In the genomic region with DNA sequence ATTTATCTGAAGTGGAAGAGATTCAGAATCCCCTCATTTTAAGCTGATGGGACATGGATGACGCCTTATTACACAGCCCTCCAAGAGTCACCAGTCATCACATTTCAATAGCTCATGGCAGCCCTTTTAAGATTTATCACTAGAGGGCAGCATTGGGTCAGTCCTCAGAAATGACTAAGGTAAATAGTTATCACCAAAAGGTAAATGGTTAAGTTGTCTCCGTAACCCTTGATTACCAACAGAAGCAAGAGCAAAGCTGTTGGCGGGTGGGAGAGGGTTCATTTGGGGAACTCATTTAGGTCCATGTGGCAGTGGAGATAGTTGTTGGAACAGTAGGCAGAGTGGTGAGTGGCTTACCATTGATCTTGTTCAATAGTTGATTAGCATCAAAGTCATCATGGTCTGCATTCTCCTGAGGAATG, we compare ENCODE assay signal across 8 cellular contexts. TPM values are rescaled to one million over a fixed set of nuclear protein-coding genes. Genes with fewer than 3 reads are reported as not detected.
DNase-seq lines count a peak whose midpoint lies in the region; ATAC-seq and TF ChIP-seq lines count a peak whose summit lies in the region.

No MANE protein-coding gene starts in this region.

- H3K27ac Mint-ChIP-seq in CD4-positive, alpha-beta T cell, result no peak overlapping the region
- H3K27ac Mint-ChIP-seq in activated CD8-positive, alpha-beta T cell treated with anti-CD3 and anti-CD28 coated beads, Interleukin-2, amount 10 ng/mL, durations not matched to agents 7 days and 5 days, result no peak overlapping the region

- no peaks in the 10 kb centered on the region for H3K9me3 ChIP-seq in CD4-positive, alpha-beta T cell (ENCODE audit: control insufficient read depth, low read length)

- no peak overlapping the region for H3K27ac ChIP-seq in CD4-positive, alpha-beta T cell (ENCODE audit: low read depth, low read length)

- POLR2A ChIA-PET in CD4-positive, alpha-beta T cell (lab: Charles Lee), result no interaction called here
- POLR2A ChIA-PET in activated CD8-positive, alpha-beta T cell treated with anti-CD3 and anti-CD28 coated beads, Interleukin-2, amount 10 ng/mL, durations not matched to agents 7 days and 5 days (lab: Charles Lee), result interaction anchor here (0.7 kb wide), 1 partner anchor 17 kb away, joined by 5 read pairs; no protein-coding TSS in a partner anchor

- peak in 4 of 10 experiments; percentile 1 to 7 (median 4) for DNase-seq in CD4-positive, alpha-beta T cell
- DNase-seq in NCI-H526 treated with DMSO at 0.1 percent for 48 hours (lab: John Stamatoyannopoulos, UW) (peak; percentile 62), germinal center (ENCODE audit: low spot score) (peak; percentile 20), pons (ENCODE audit: low spot score) (peak; percentile 74)
- DNase-seq in activated CD8-positive, alpha-beta T cell treated with anti-CD3 and anti-CD28 coated beads, Interleukin-2, amount 10 ng/mL, durations not matched to agents 7 days and 5 days, result peak; percentile 55
- DNase-seq in activated effector memory CD4-positive, alpha-beta T cell treated with Interleukin-2 at 50 U/mL for 16 hours, result no peak

- intact Hi-C loops in CD4-positive, alpha-beta T cell (cut with DNase I, micrococcal nuclease), result loop anchor here (2.0 to 10.0 kb wide), 2 partner anchors 162 to 170 kb away; a partner anchor contains a TSS

- H3K4me1 Mint-ChIP-seq in CD4-positive, alpha-beta T cell (ENCODE audit: low read depth), result no peaks in the 10 kb centered on the region
- H3K4me1 Mint-ChIP-seq in activated CD8-positive, alpha-beta T cell treated with anti-CD3 and anti-CD28 coated beads, Interleukin-2, amount 10 ng/mL, durations not matched to agents 7 days and 5 days (ENCODE audit: low read depth), result no peaks in the 10 kb centered on the region

- peak; percentile 69 for TF ChIP-seq CTCF in CD4-positive, alpha-beta T cell (IDR thresholded peaks at IDR 0.05)

- ATAC-seq in CD4-positive, alpha-beta T cell (ENCODE audit: poor library complexity), result peak; percentile 51
- ATAC-seq in GM19025 (IDR thresholded peaks at IDR 0.05; ENCODE audit: low read depth, unreplicated experiment) (peak; percentile 77), HG03378 (IDR thresholded peaks at IDR 0.05; ENCODE audit: unreplicated experiment) (peak; percentile 86)
- peak; percentile 75 for ATAC-seq in activated CD8-positive, alpha-beta T cell treated with anti-CD3 and anti-CD28 coated beads, Interleukin-2, amount 10 ng/mL, durations not matched to agents 7 days and 5 days

- H3K9me3 Mint-ChIP-seq in CD4-positive, alpha-beta T cell, result no peaks in the 10 kb centered on the region
- no peaks in the 10 kb centered on the region for H3K9me3 Mint-ChIP-seq in activated CD8-positive, alpha-beta T cell treated with anti-CD3 and anti-CD28 coated beads, Interleukin-2, amount 10 ng/mL, durations not matched to agents 7 days and 5 days (ENCODE audit: insufficient read depth)

- no peaks in the 10 kb centered on the region for H3K36me3 Mint-ChIP-seq in CD4-positive, alpha-beta T cell (ENCODE audit: low read depth)
- H3K36me3 Mint-ChIP-seq in activated CD8-positive, alpha-beta T cell treated with anti-CD3 and anti-CD28 coated beads, Interleukin-2, amount 10 ng/mL, durations not matched to agents 7 days and 5 days (ENCODE audit: low read depth), result no peaks in the 10 kb centered on the region

- no peaks in the 10 kb centered on the region for H3K27me3 ChIP-seq in CD4-positive, alpha-beta T cell (ENCODE audit: control insufficient read depth, insufficient read depth, low read length)

- CTCF ChIA-PET in CD4-positive, alpha-beta T cell (lab: Charles Lee), result interaction anchor here (0.7 to 1.6 kb wide), 7 partner anchors 8 to 1395 kb away, joined by 3 to 6 read pairs (median 4); a partner anchor contains a TSS
- CTCF ChIA-PET in activated CD8-positive, alpha-beta T cell treated with anti-CD3 and anti-CD28 coated beads, Interleukin-2, amount 10 ng/mL, durations not matched to agents 7 days and 5 days (lab: Charles Lee), result interaction anchor here (0.5 to 2.8 kb wide), 47 partner anchors 8 to 641 kb away, joined by 3 to 66 read pairs (median 5); a partner anchor contains a TSS

- H3K4me3 Mint-ChIP-seq in CD4-positive, alpha-beta T cell, result no peak overlapping the region
- H3K4me3 Mint-ChIP-seq in activated CD8-positive, alpha-beta T cell treated with anti-CD3 and anti-CD28 coated beads, Interleukin-2, amount 10 ng/mL, durations not matched to agents 7 days and 5 days, result no peak overlapping the region

- H3K27me3 Mint-ChIP-seq in CD4-positive, alpha-beta T cell, result peaks cover 13% of the 10 kb centered on the region
- peaks cover 8% of the 10 kb centered on the region for H3K27me3 Mint-ChIP-seq in activated CD8-positive, alpha-beta T cell treated with anti-CD3 and anti-CD28 coated beads, Interleukin-2, amount 10 ng/mL, durations not matched to agents 7 days and 5 days (ENCODE audit: low read depth)

RNA-seq across cellular contexts. Expression of a gene that starts 12.0 kb away (rescaled TPM):
- total RNA-seq in CD4-positive, alpha-beta T cell, result not detected
- total RNA-seq in activated CD8-positive, alpha-beta T cell treated with anti-CD3 and anti-CD28 coated beads, Interleukin-2, amount 10 ng/mL, durations not matched to agents 7 days and 5 days, result not detected

RNA-seq across cellular contexts. Expression of a gene that starts 48.5 kb away (rescaled TPM):
- under 1 TPM; 0.31 to 0.47 TPM for total RNA-seq in CD4-positive, alpha-beta T cell
- not detected for total RNA-seq in activated CD8-positive, alpha-beta T cell treated with anti-CD3 and anti-CD28 coated beads, Interleukin-2, amount 10 ng/mL, durations not matched to agents 7 days and 5 days
